In genomic region chr7:78770422-78771410, GRCh38 we compare ENCODE assay signal across 8 cellular contexts.
DNase-seq lines count a peak whose midpoint lies in the region; ATAC-seq and TF ChIP-seq lines count a peak whose summit lies in the region.
"Had no signal": no experiment of that assay in that cellular context is flagged by ENCODE, and none has a peak within 500 bp of the region (broad histone marks: within the 10 kb centered on the region; RNA-seq: fewer than 3 reads in every experiment).

No MANE protein-coding gene starts in this region.

- peak overlapping the region; percentile 48 for H3K4me3 ChIP-seq in WI38 (ENCODE audit: low read depth, low read length)
- H3K4me3 ChIP-seq in iPS-15b (ENCODE audit: low read depth, low read length) = peak overlapping the region; percentile 76
- peak overlapping the region; percentile 47 to 50 for H3K4me3 ChIP-seq in tibial artery
- H3K4me3 ChIP-seq: SJSA1 had no signal

- H3K9me3 ChIP-seq in iPS-15b (ENCODE audit: control insufficient read depth, insufficient read depth, low read length) (no peaks in the 10 kb centered on the region), tibial artery (no peaks in the 10 kb centered on the region)
- H3K9me3 ChIP-seq: SJSA1 had no signal

- peak overlapping the region; percentile 6 to 13 for H3K27ac ChIP-seq in tibial artery
- H3K27ac ChIP-seq: SJSA1 had no signal

- no peaks in the 10 kb centered on the region for H3K27me3 ChIP-seq in iPS-15b (ENCODE audit: control insufficient read depth, insufficient read depth, low read length)
- no peaks in the 10 kb centered on the region for H3K27me3 ChIP-seq in tibial artery
- H3K27me3 ChIP-seq: SJSA1 had no signal

- peaks cover 5% of the 10 kb centered on the region for H3K4me1 ChIP-seq in iPS-15b (ENCODE audit: control insufficient read depth, insufficient read depth, low read length)
- H3K4me1 ChIP-seq in tibial artery = peaks cover 0 to 49% (median 4%) of the 10 kb centered on the region in 4 donors
- H3K4me1 ChIP-seq: SJSA1 had no signal

- ATAC-seq in HG02885 (IDR thresholded peaks at IDR 0.05; ENCODE audit: poor library complexity, unreplicated experiment) (peak; percentile 37), GM18858 (IDR thresholded peaks at IDR 0.05; ENCODE audit: unreplicated experiment) (no peak)

- H3K36me3 ChIP-seq in iPS-15b (ENCODE audit: control insufficient read depth, insufficient read depth, low read length) (no peaks in the 10 kb centered on the region), tibial artery (no peaks in the 10 kb centered on the region)
- H3K36me3 ChIP-seq: SJSA1 had no signal

- intact Hi-C loops in tibial artery (cut with DNase I; ENCODE audit: low total_unique reads) = no loop called here

- H3K9ac ChIP-seq in iPS-15b (ENCODE audit: low read depth, low read length) = peak overlapping the region; percentile 70

- DNase-seq in tibial artery = no peak
- no peak for DNase-seq in amniotic stem cell (lab: John Stamatoyannopoulos, UW)
- no peak for DNase-seq in stimulated activated CD4-positive, alpha-beta T cell treated with anti-CD3 and anti-CD28 coated beads, Interleukin-4, amount 100 ng/mL, for 4 hours

- TF ChIP-seq CTCF in WI38 (IDR thresholded peaks at IDR 0.05; ENCODE audit: low read depth, low read length) = no peak
- no peak for TF ChIP-seq CTCF in tibial artery (IDR thresholded peaks at IDR 0.05)
